In the genomic region with DNA sequence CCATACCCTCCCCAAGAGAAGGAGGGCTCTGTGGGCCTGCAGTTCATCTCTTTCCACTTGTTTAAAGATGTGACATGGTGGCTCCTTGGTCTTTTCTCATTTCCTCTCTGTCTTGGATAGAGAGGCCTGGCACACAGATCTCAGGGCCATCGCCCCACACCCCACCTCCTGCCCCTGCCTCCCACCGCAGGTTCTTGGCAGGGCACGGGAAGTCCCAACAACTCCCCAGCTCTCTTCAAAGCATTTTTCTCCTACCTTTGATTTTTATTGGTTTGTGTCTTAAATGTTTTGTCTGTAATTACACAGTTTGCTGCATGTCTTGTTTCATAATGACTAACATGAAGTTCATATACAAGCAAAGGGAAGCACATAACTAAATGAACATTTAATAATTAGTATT, we compare ENCODE assay signal across 35 cellular contexts.
"Had no signal": no experiment of that assay in that cellular context is flagged by ENCODE, and none has a peak within 500 bp of the region (broad histone marks: within the 10 kb centered on the region; RNA-seq: fewer than 3 reads in every experiment).

No MANE protein-coding gene starts in this region.

- H3K4me3 ChIP-seq: Peyer's patch, SJSA1 had no signal

- H3K36me3 Mint-ChIP-seq: activated naive CD4-positive, alpha-beta T cell treated with anti-CD3 and anti-CD28 coated beads, Interleukin-2, amount 10 ng/mL, durations not matched to agents 7 days and 5 days; activated naive CD8-positive, alpha-beta T cell; brain; T-cell had no signal

- H3K9me3 ChIP-seq: Peyer's patch, SK-N-SH had no signal

- H3K27me3 ChIP-seq: Peyer's patch had no signal

- H3K4me1 ChIP-seq: Peyer's patch, SJSA1 had no signal

- H3K27ac ChIP-seq: Peyer's patch, SJSA1, VCaP had no signal

- H3K27me3 Mint-ChIP-seq: activated B cell treated with CpG ODN at 0.5 μM for 24 hours; activated CD4-positive, alpha-beta T cell treated with anti-CD3 and anti-CD28 coated beads, Interleukin-2, amount 10 ng/mL, durations not matched to agents 24 days and 14 days; activated naive CD4-positive, alpha-beta T cell treated with anti-CD3 and anti-CD28 coated beads, Interleukin-2, amount 10 ng/mL, durations not matched to agents 7 days and 5 days had no signal

- H3K27ac Mint-ChIP-seq: activated B cell treated with CpG ODN at 0.5 μM for 24 hours; activated CD4-positive, alpha-beta T cell treated with anti-CD3 and anti-CD28 coated beads, Interleukin-2, amount 10 ng/mL, durations not matched to agents 24 days and 14 days; activated naive CD4-positive, alpha-beta T cell treated with anti-CD3 and anti-CD28 coated beads, Interleukin-2, amount 10 ng/mL, durations not matched to agents 7 days and 5 days; activated naive CD8-positive, alpha-beta T cell; activated naive CD8-positive, alpha-beta T cell treated with anti-CD3 and anti-CD28 coated beads, Interleukin-2, amount 50 U/mL, for 24 hours; activated T-helper 1 cell treated with anti-CD3 and anti-CD28 coated beads, Interleukin-12 subunit alpha, Interleukin-12 subunit beta, Interleukin-2, Interleukin-4 antibody, amounts not matched to agents 30 ng/mL and 10 ng/mL and 1 ng/mL, durations not matched to agents 14 hours and 24 hours and 36 hours; brain; T-cell had no signal

- H3K4me3 Mint-ChIP-seq: activated B cell treated with CpG ODN at 0.5 μM for 24 hours; activated CD4-positive, alpha-beta T cell treated with anti-CD3 and anti-CD28 coated beads, Interleukin-2, amount 10 ng/mL, durations not matched to agents 24 days and 14 days; activated naive CD4-positive, alpha-beta T cell treated with anti-CD3 and anti-CD28 coated beads, Interleukin-2, amount 10 ng/mL, durations not matched to agents 7 days and 5 days; activated naive CD8-positive, alpha-beta T cell; activated naive CD8-positive, alpha-beta T cell treated with anti-CD3 and anti-CD28 coated beads, Interleukin-2, amount 50 U/mL, for 24 hours; activated T-cell treated with anti-CD3 and anti-CD28 coated beads, Interleukin-2, amount 50 U/mL, for 4 hours; activated T-helper 1 cell treated with anti-CD3 and anti-CD28 coated beads, Interleukin-12 subunit alpha, Interleukin-12 subunit beta, Interleukin-2, Interleukin-4 antibody, amounts not matched to agents 30 ng/mL and 10 ng/mL and 1 ng/mL, durations not matched to agents 14 hours and 24 hours and 36 hours; brain; T-cell had no signal

- H3K4me1 Mint-ChIP-seq: activated B cell treated with CpG ODN at 0.5 μM for 24 hours; activated CD4-positive, alpha-beta T cell treated with anti-CD3 and anti-CD28 coated beads, Interleukin-2, amount 10 ng/mL, durations not matched to agents 24 days and 14 days; activated naive CD4-positive, alpha-beta T cell treated with anti-CD3 and anti-CD28 coated beads, Interleukin-2, amount 10 ng/mL, durations not matched to agents 7 days and 5 days; activated naive CD8-positive, alpha-beta T cell treated with anti-CD3 and anti-CD28 coated beads, Interleukin-2, amount 50 U/mL, for 24 hours; T-cell had no signal

- H3K9me3 Mint-ChIP-seq: activated CD4-positive, alpha-beta T cell treated with anti-CD3 and anti-CD28 coated beads, Interleukin-2, amount 10 ng/mL, durations not matched to agents 24 days and 14 days; activated naive CD4-positive, alpha-beta T cell treated with anti-CD3 and anti-CD28 coated beads, Interleukin-2, amount 10 ng/mL, durations not matched to agents 7 days and 5 days; activated naive CD8-positive, alpha-beta T cell treated with anti-CD3 and anti-CD28 coated beads, Interleukin-2, amount 50 U/mL, for 24 hours; activated T-cell treated with anti-CD3 and anti-CD28 coated beads, Interleukin-2, amount 50 U/mL, for 4 hours; activated T-helper 1 cell treated with anti-CD3 and anti-CD28 coated beads, Interleukin-12 subunit alpha, Interleukin-12 subunit beta, Interleukin-2, Interleukin-4 antibody, amounts not matched to agents 30 ng/mL and 10 ng/mL and 1 ng/mL, durations not matched to agents 14 hours and 24 hours and 36 hours; brain; T-cell had no signal

- H3K36me3 ChIP-seq: Peyer's patch, SJSA1 had no signal

- DNase-seq: activated B cell treated with CpG ODN at 0.5 μM for 24 hours; activated CD4-positive, alpha-beta T cell treated with anti-CD3 and anti-CD28 coated beads, Interleukin-2, amount 10 ng/mL, durations not matched to agents 24 days and 14 days; activated CD4-positive, alpha-beta T cell treated with anti-CD3 and anti-CD28 coated beads, Interleukin-2, amount 50 U/mL, for 4 hours; activated CD4-positive, CD25-positive, alpha-beta regulatory T cell treated with anti-CD3 and anti-CD28 coated beads, Interleukin-2, amount 50 U/mL, for 72 hours; activated CD8-positive, alpha-beta memory T cell treated with anti-CD3 and anti-CD28 coated beads, Interleukin-2, amount 50 U/mL, for 4 hours; activated effector memory CD4-positive, alpha-beta T cell treated with Interleukin-2 at 50 U/mL for 16 hours; activated naive CD4-positive, alpha-beta T cell treated with anti-CD3 and anti-CD28 coated beads, Interleukin-2, amount 10 ng/mL, durations not matched to agents 7 days and 5 days; activated naive CD8-positive, alpha-beta T cell treated with anti-CD3 and anti-CD28 coated beads, Interleukin-2, amount 50 U/mL, for 24 hours; activated T-cell treated with anti-CD3 and anti-CD28 coated beads for 4 hours; activated T-cell treated with anti-CD3 and anti-CD28 coated beads, Interleukin-2, amount 50 U/mL, for 4 hours; anterior cingulate cortex; caudate nucleus; cerebellar nuclear complex; Karpas-422; KBM-7; MM.1S; MV-4-11; NCI-H1092; NCI-H1436 treated with DMSO at 0.1 percent for 48 hours; NCI-H1694 treated with DMSO at 0.1 percent for 48 hours; NCI-H2029; NCI-H345; NCI-H524 treated with DMSO at 0.1 percent for 48 hours; PC-3; Peyer's patch; RPMI8226; SHP77 treated with DMSO at 0.1 percent for 48 hours; SK-N-SH; T-cell; T-helper 9 cell had no signal

- ATAC-seq: activated naive CD8-positive, alpha-beta T cell treated with anti-CD3 and anti-CD28 coated beads, Interleukin-2, amount 50 U/mL, for 24 hours; activated T-cell treated with anti-CD3 and anti-CD28 coated beads, Interleukin-2, amount 50 U/mL, for 4 hours; PC-3; T-cell had no signal
